Comparison of ENCODE assay signal across 24 cellular contexts in the genomic region with DNA sequence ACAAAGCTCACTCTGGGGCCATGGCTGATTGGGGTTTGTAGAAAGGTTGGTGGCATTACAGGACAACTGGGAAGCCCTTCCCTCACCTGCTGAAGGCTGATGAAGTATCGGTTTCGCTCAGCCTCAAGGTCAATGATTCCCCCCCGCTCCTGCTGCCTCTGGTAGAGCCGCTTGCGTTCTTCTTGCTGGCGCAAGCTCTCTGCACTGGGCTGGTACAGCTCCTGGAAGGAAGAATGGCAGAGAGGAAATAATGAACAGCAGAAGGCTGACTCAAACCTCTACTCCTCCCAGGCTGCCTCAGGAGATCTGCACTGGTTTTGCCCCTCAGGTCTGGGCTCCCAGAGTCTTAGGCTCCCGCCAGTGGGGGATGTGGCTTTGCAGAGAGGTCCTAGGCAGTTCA. TPM values are rescaled to one million over a fixed set of nuclear protein-coding genes. Genes with fewer than 3 reads are reported as not detected.
DNase-seq lines count a peak whose midpoint lies in the region; ATAC-seq and TF ChIP-seq lines count a peak whose summit lies in the region.
"Had no signal": no experiment of that assay in that cellular context is flagged by ENCODE, and none has a peak within 500 bp of the region (broad histone marks: within the 10 kb centered on the region; RNA-seq: fewer than 3 reads in every experiment).

No MANE protein-coding gene starts in this region.

- H3K36me3 Mint-ChIP-seq in activated naive CD8-positive, alpha-beta T cell treated with anti-CD3 and anti-CD28 coated beads for 36 hours = peaks cover 9% of the 10 kb centered on the region
- peaks cover 33% of the 10 kb centered on the region for H3K36me3 Mint-ChIP-seq in activated naive CD8-positive, alpha-beta T cell treated with anti-CD3 and anti-CD28 coated beads, Interleukin-2, amount 50 U/mL, for 24 hours (ENCODE audit: low read depth)
- H3K36me3 Mint-ChIP-seq in activated T-helper 17 cell treated with anti-CD3 and anti-CD28 coated beads, Interleukin-2, amount 50 U/mL, for 72 hours (ENCODE audit: low read depth) = peaks cover 73% of the 10 kb centered on the region
- H3K36me3 Mint-ChIP-seq in endothelial cell (ENCODE audit: low read depth, unreplicated experiment) = peaks cover 59% of the 10 kb centered on the region
- peaks cover 76% of the 10 kb centered on the region for H3K36me3 Mint-ChIP-seq in stimulated activated effector memory CD8-positive, alpha-beta T cell treated with anti-CD3 and anti-CD28 coated beads, Interleukin-12 subunit alpha, Interleukin-12 subunit beta, amount 100 ng/mL, for 72 hours

- H2BK12ac ChIP-seq in neuronal stem cell (ENCODE audit: low read length) = no peak overlapping the region

- H3K27me3 Mint-ChIP-seq in activated naive CD8-positive, alpha-beta T cell treated with anti-CD3 and anti-CD28 coated beads for 36 hours = no peaks in the 10 kb centered on the region
- H3K27me3 Mint-ChIP-seq in activated naive CD8-positive, alpha-beta T cell treated with anti-CD3 and anti-CD28 coated beads, Interleukin-2, amount 50 U/mL, for 24 hours = no peaks in the 10 kb centered on the region
- H3K27me3 Mint-ChIP-seq in activated T-helper 17 cell treated with anti-CD3 and anti-CD28 coated beads, Interleukin-2, amount 50 U/mL, for 72 hours = no peaks in the 10 kb centered on the region
- peaks cover 7% of the 10 kb centered on the region for H3K27me3 Mint-ChIP-seq in endothelial cell (ENCODE audit: unreplicated experiment)
- H3K27me3 Mint-ChIP-seq: B cell; CD4-positive, CD25-positive, alpha-beta regulatory T cell had no signal

- H4K91ac ChIP-seq in neuronal stem cell (ENCODE audit: low read depth, low read length, poor library complexity) = no peak overlapping the region

- peaks cover 2 to 4% of the 10 kb centered on the region in 2 donors for H3K4me1 ChIP-seq in neuronal stem cell (ENCODE audit: control insufficient read depth in 2 of 2, insufficient read depth in 1 of 2, low read depth in 1 of 2, low read length in 2 of 2)
- H3K4me1 ChIP-seq: Caco-2 had no signal

- ATAC-seq in activated naive CD8-positive, alpha-beta T cell treated with anti-CD3 and anti-CD28 coated beads, Interleukin-2, amount 50 U/mL, for 24 hours = no peak
- ATAC-seq in activated T-helper 17 cell treated with anti-CD3 and anti-CD28 coated beads, Interleukin-2, amount 50 U/mL, for 72 hours (replicated peaks) = no peak
- ATAC-seq in stimulated activated effector memory CD8-positive, alpha-beta T cell treated with anti-CD3 and anti-CD28 coated beads, Interleukin-12 subunit alpha, Interleukin-12 subunit beta, amount 100 ng/mL, for 72 hours = no peak
- no peak for ATAC-seq in GM18861 (IDR thresholded peaks at IDR 0.05; ENCODE audit: unreplicated experiment)
- ATAC-seq: CD8-positive, alpha-beta T cell; GM12878; GM23338; HCT116 had no signal

- peaks cover 13% of the 10 kb centered on the region for H3K4me1 Mint-ChIP-seq in activated naive CD8-positive, alpha-beta T cell treated with anti-CD3 and anti-CD28 coated beads for 36 hours
- H3K4me1 Mint-ChIP-seq in activated naive CD8-positive, alpha-beta T cell treated with anti-CD3 and anti-CD28 coated beads, Interleukin-2, amount 50 U/mL, for 24 hours = peaks cover 13% of the 10 kb centered on the region
- peaks cover 8% of the 10 kb centered on the region for H3K4me1 Mint-ChIP-seq in activated T-helper 17 cell treated with anti-CD3 and anti-CD28 coated beads, Interleukin-2, amount 50 U/mL, for 72 hours
- peaks cover 9% of the 10 kb centered on the region for H3K4me1 Mint-ChIP-seq in endothelial cell (ENCODE audit: unreplicated experiment)
- H3K4me1 Mint-ChIP-seq in stimulated activated effector memory CD8-positive, alpha-beta T cell treated with anti-CD3 and anti-CD28 coated beads, Interleukin-12 subunit alpha, Interleukin-12 subunit beta, amount 100 ng/mL, for 72 hours = peaks cover 18% of the 10 kb centered on the region

- H2AK5ac ChIP-seq in neuronal stem cell (ENCODE audit: low read depth, low read length) = no peak overlapping the region

- H2AFZ ChIP-seq in neuronal stem cell (ENCODE audit: low read length) = no peak overlapping the region
- H2AFZ ChIP-seq: GM23338 had no signal

- no peak overlapping the region for H3K27ac ChIP-seq in neuronal stem cell (replicated peaks; ENCODE audit: low read length)
- H3K27ac ChIP-seq: 22Rv1, BLaER1, C4-2B had no signal

- H3K18ac ChIP-seq in neuronal stem cell (ENCODE audit: low read length) = no peak overlapping the region

- no peak overlapping the region for H2BK5ac ChIP-seq in neuronal stem cell (ENCODE audit: low read length)

- H3K4ac ChIP-seq in neuronal stem cell (ENCODE audit: low read length) = no peak overlapping the region

- no peak for DNase-seq in activated naive CD8-positive, alpha-beta T cell treated with anti-CD3 and anti-CD28 coated beads for 36 hours
- no peak for DNase-seq in activated naive CD8-positive, alpha-beta T cell treated with anti-CD3 and anti-CD28 coated beads, Interleukin-2, amount 50 U/mL, for 24 hours
- DNase-seq in endothelial cell (ENCODE audit: low spot score) (no peak), neuronal stem cell (ENCODE audit: low spot score) (no peak), NCI-H1092 treated with DMSO at 0.1 percent for 48 hours (lab: John Stamatoyannopoulos, UW) (no peak)
- DNase-seq in stimulated activated effector memory CD8-positive, alpha-beta T cell treated with anti-CD3 and anti-CD28 coated beads, Interleukin-12 subunit alpha, Interleukin-12 subunit beta, amount 100 ng/mL, for 72 hours (ENCODE audit: low spot score in 2 of 2) = no peak
- DNase-seq: Caco-2; CD4-positive, CD25-positive, alpha-beta regulatory T cell; CD8-positive, alpha-beta T cell; DMS 273 treated with DMSO at 0.1 percent for 48 hours; DMS79; EL; GDM1; H9; HFFc6 had no signal

- H2BK120ac ChIP-seq in neuronal stem cell (ENCODE audit: low read depth, low read length) = no peak overlapping the region

- no peak overlapping the region for H4K8ac ChIP-seq in neuronal stem cell (ENCODE audit: low read depth, low read length)

- H3K27me3 ChIP-seq in neuronal stem cell (ENCODE audit: control insufficient read depth in 3 of 3, insufficient read depth in 3 of 3, low read depth in 1 of 3, low read length in 3 of 3) = no peaks in the 10 kb centered on the region
- H3K27me3 ChIP-seq: BLaER1 had no signal

- H2BK15ac ChIP-seq in neuronal stem cell (ENCODE audit: low read length) = no peak overlapping the region

- no peak for TF ChIP-seq CTCF in endothelial cell (IDR thresholded peaks at IDR 0.05; ENCODE audit: unreplicated experiment)

- H3K36me3 ChIP-seq in neuronal stem cell (replicated peaks in 1 of 2; ENCODE audit: control insufficient read depth in 2 of 2, insufficient read depth in 2 of 2, low read length in 2 of 2) = peaks cover 49 to 86% of the 10 kb centered on the region in 2 donors

- H3K23ac ChIP-seq in neuronal stem cell (ENCODE audit: low read depth, low read length, poor library complexity) = no peak overlapping the region

- no peak overlapping the region for H3K14ac ChIP-seq in neuronal stem cell (ENCODE audit: low read length)

- no peaks in the 10 kb centered on the region for H3K79me1 ChIP-seq in neuronal stem cell (ENCODE audit: low read depth, low read length)

- H3K4me3 Mint-ChIP-seq in activated naive CD8-positive, alpha-beta T cell treated with anti-CD3 and anti-CD28 coated beads for 36 hours = no peak overlapping the region
- no peak overlapping the region for H3K4me3 Mint-ChIP-seq in activated naive CD8-positive, alpha-beta T cell treated with anti-CD3 and anti-CD28 coated beads, Interleukin-2, amount 50 U/mL, for 24 hours
- H3K4me3 Mint-ChIP-seq in activated T-helper 17 cell treated with anti-CD3 and anti-CD28 coated beads, Interleukin-2, amount 50 U/mL, for 72 hours = no peak overlapping the region
- peak overlapping the region; percentile 70 for H3K4me3 Mint-ChIP-seq in endothelial cell (ENCODE audit: unreplicated experiment)
- H3K4me3 Mint-ChIP-seq in stimulated activated effector memory CD8-positive, alpha-beta T cell treated with anti-CD3 and anti-CD28 coated beads, Interleukin-12 subunit alpha, Interleukin-12 subunit beta, amount 100 ng/mL, for 72 hours = no peak overlapping the region
- H3K4me3 Mint-ChIP-seq: B cell; CD8-positive, alpha-beta T cell; GM23338; H9; HFFc6 had no signal

- H3K4me2 ChIP-seq in neuronal stem cell (ENCODE audit: insufficient read depth, low read length, poor library complexity, severe bottlenecking) = no peak overlapping the region
- H3K4me2 ChIP-seq: BLaER1, GM23338 had no signal

- H3K9me3 ChIP-seq in neuronal stem cell (replicated peaks in 1 of 2; ENCODE audit: control insufficient read depth in 2 of 2, insufficient read depth in 1 of 2, low read depth in 1 of 2, low read length in 2 of 2) = no peaks in the 10 kb centered on the region
- H3K9me3 ChIP-seq: BLaER1, Caco-2 had no signal

- no peaks in the 10 kb centered on the region for H3K9me3 Mint-ChIP-seq in activated naive CD8-positive, alpha-beta T cell treated with anti-CD3 and anti-CD28 coated beads for 36 hours
- no peaks in the 10 kb centered on the region for H3K9me3 Mint-ChIP-seq in activated naive CD8-positive, alpha-beta T cell treated with anti-CD3 and anti-CD28 coated beads, Interleukin-2, amount 50 U/mL, for 24 hours
- H3K9me3 Mint-ChIP-seq in activated T-helper 17 cell treated with anti-CD3 and anti-CD28 coated beads, Interleukin-2, amount 50 U/mL, for 72 hours = no peaks in the 10 kb centered on the region
- no peaks in the 10 kb centered on the region for H3K9me3 Mint-ChIP-seq in endothelial cell (ENCODE audit: unreplicated experiment)
- H3K9me3 Mint-ChIP-seq in stimulated activated effector memory CD8-positive, alpha-beta T cell treated with anti-CD3 and anti-CD28 coated beads, Interleukin-12 subunit alpha, Interleukin-12 subunit beta, amount 100 ng/mL, for 72 hours = no peaks in the 10 kb centered on the region
- H3K9me3 Mint-ChIP-seq: CD4-positive, CD25-positive, alpha-beta regulatory T cell; CD8-positive, alpha-beta T cell; GM23338; H9; HFFc6 had no signal

- no peak overlapping the region for H3K9ac ChIP-seq in neuronal stem cell (ENCODE audit: low read depth, low read length, poor library complexity)
- H3K9ac ChIP-seq: BLaER1 had no signal

- no peak overlapping the region for H3K4me3 ChIP-seq in neuronal stem cell (ENCODE audit: low read length in 2 of 2)
- H3K4me3 ChIP-seq: BLaER1, GM12878, GM23338 had no signal

- H3K27ac Mint-ChIP-seq in activated naive CD8-positive, alpha-beta T cell treated with anti-CD3 and anti-CD28 coated beads for 36 hours = peak overlapping the region; percentile 31
- no peak overlapping the region for H3K27ac Mint-ChIP-seq in activated naive CD8-positive, alpha-beta T cell treated with anti-CD3 and anti-CD28 coated beads, Interleukin-2, amount 50 U/mL, for 24 hours
- peak overlapping the region; percentile 29 for H3K27ac Mint-ChIP-seq in activated T-helper 17 cell treated with anti-CD3 and anti-CD28 coated beads, Interleukin-2, amount 50 U/mL, for 72 hours
- no peak overlapping the region for H3K27ac Mint-ChIP-seq in endothelial cell (ENCODE audit: unreplicated experiment)
- peak overlapping the region; percentile 56 for H3K27ac Mint-ChIP-seq in stimulated activated effector memory CD8-positive, alpha-beta T cell treated with anti-CD3 and anti-CD28 coated beads, Interleukin-12 subunit alpha, Interleukin-12 subunit beta, amount 100 ng/mL, for 72 hours
- H3K27ac Mint-ChIP-seq: B cell; CD4-positive, CD25-positive, alpha-beta regulatory T cell; CD8-positive, alpha-beta T cell; GM23338; H9; HFFc6 had no signal

- WGBS in neuronal stem cell (ENCODE audit: extremely low coverage in 2 of 2, insufficient read length in 2 of 2, insufficient replicate concordance in 1 of 2), 2 donors = no CpG with 5 or more reads among the region's 7 CpGs

RNA-seq across cellular contexts. Expression of gene BCS1L, which starts 5.2 kb away (rescaled TPM):
- total RNA-seq in activated naive CD8-positive, alpha-beta T cell treated with anti-CD3 and anti-CD28 coated beads for 36 hours = 10 to 100 TPM; 90.3 to 96.4 TPM
- 10 to 100 TPM; 20.2 to 69.3 TPM for total RNA-seq in activated T-helper 17 cell treated with anti-CD3 and anti-CD28 coated beads, Interleukin-2, amount 50 U/mL, for 72 hours
- 39.0 TPM for total RNA-seq in endothelial cell (ENCODE audit: unreplicated experiment)
- polyA plus RNA-seq in neuronal stem cell (2013, experiment 1 of 2) = 17.1 TPM
- 15.7 TPM for polyA plus RNA-seq in neuronal stem cell (2013, experiment 2 of 2)

RNA-seq across cellular contexts. Expression of gene ZNF142, which starts 5.2 kb away (rescaled TPM):
- 10 to 100 TPM; 55.2 to 55.4 TPM for total RNA-seq in activated naive CD8-positive, alpha-beta T cell treated with anti-CD3 and anti-CD28 coated beads for 36 hours
- total RNA-seq in activated T-helper 17 cell treated with anti-CD3 and anti-CD28 coated beads, Interleukin-2, amount 50 U/mL, for 72 hours = 10 to 100 TPM; 28.5 to 44.0 TPM
- total RNA-seq in endothelial cell (ENCODE audit: unreplicated experiment) = 26.6 TPM
- 9.7 TPM for polyA plus RNA-seq in neuronal stem cell (2013, experiment 1 of 2)
- 9.4 TPM for polyA plus RNA-seq in neuronal stem cell (2013, experiment 2 of 2)

RNA-seq across cellular contexts. Expression of gene RNF25, which starts 7.1 kb away (rescaled TPM):
- total RNA-seq in activated naive CD8-positive, alpha-beta T cell treated with anti-CD3 and anti-CD28 coated beads for 36 hours = 10 to 100 TPM; 27.2 to 29.8 TPM
- 10 to 100 TPM; 13.5 to 20.7 TPM for total RNA-seq in activated T-helper 17 cell treated with anti-CD3 and anti-CD28 coated beads, Interleukin-2, amount 50 U/mL, for 72 hours
- 41.7 TPM for total RNA-seq in endothelial cell (ENCODE audit: unreplicated experiment)
- polyA plus RNA-seq in neuronal stem cell (2013, experiment 1 of 2) = 15.3 TPM
- polyA plus RNA-seq in neuronal stem cell (2013, experiment 2 of 2) = 15.1 TPM

RNA-seq across cellular contexts. Expression of gene STK36, which starts 7.2 kb away (rescaled TPM):
- 10 to 100 TPM; 11.8 to 15.4 TPM for total RNA-seq in activated naive CD8-positive, alpha-beta T cell treated with anti-CD3 and anti-CD28 coated beads for 36 hours
- 10 to 100 TPM; 13.4 to 13.8 TPM for total RNA-seq in activated T-helper 17 cell treated with anti-CD3 and anti-CD28 coated beads, Interleukin-2, amount 50 U/mL, for 72 hours
- 75.1 TPM for total RNA-seq in endothelial cell (ENCODE audit: unreplicated experiment)
- 31.4 TPM for polyA plus RNA-seq in neuronal stem cell (2013, experiment 1 of 2)
- 29.4 TPM for polyA plus RNA-seq in neuronal stem cell (2013, experiment 2 of 2)

RNA-seq across cellular contexts. Expression of gene TTLL4, which starts 46.0 kb away (rescaled TPM):
- total RNA-seq in activated naive CD8-positive, alpha-beta T cell treated with anti-CD3 and anti-CD28 coated beads for 36 hours = 10 to 100 TPM; 34.2 to 36.7 TPM
- total RNA-seq in activated T-helper 17 cell treated with anti-CD3 and anti-CD28 coated beads, Interleukin-2, amount 50 U/mL, for 72 hours = 10 to 100 TPM; 34.1 to 42.6 TPM
- total RNA-seq in endothelial cell (ENCODE audit: unreplicated experiment) = 47.3 TPM
- polyA plus RNA-seq in neuronal stem cell (2013, experiment 1 of 2) = 51.6 TPM
- 49.0 TPM for polyA plus RNA-seq in neuronal stem cell (2013, experiment 2 of 2)

Comparison
In these comparisons a context has a peak if more than half of its experiments do, and no peak if none do; other contexts are left out.
1. H3K27ac Mint-ChIP-seq: peak in activated naive CD8-positive, alpha-beta T cell treated with anti-CD3 and anti-CD28 coated beads for 36 hours (single experiment), activated T-helper 17 cell treated with anti-CD3 and anti-CD28 coated beads, Interleukin-2, amount 50 U/mL, for 72 hours (single experiment) and stimulated activated effector memory CD8-positive, alpha-beta T cell treated with anti-CD3 and anti-CD28 coated beads, Interleukin-12 subunit alpha, Interleukin-12 subunit beta, amount 100 ng/mL, for 72 hours (single experiment); none in activated naive CD8-positive, alpha-beta T cell treated with anti-CD3 and anti-CD28 coated beads, Interleukin-2, amount 50 U/mL, for 24 hours (single experiment) and endothelial cell (single experiment).